In genomic region chr1:211928222-211928856, GRCh38 we compare ENCODE assay signal across 10 cellular contexts.
DNase-seq lines count a peak whose midpoint lies in the region; ATAC-seq and TF ChIP-seq lines count a peak whose summit lies in the region.
"Had no signal": no experiment of that assay in that cellular context is flagged by ENCODE, and none has a peak within 500 bp of the region (broad histone marks: within the 10 kb centered on the region; RNA-seq: fewer than 3 reads in every experiment).

No MANE protein-coding gene starts in this region.

- peaks cover 11% of the 10 kb centered on the region for H3K27me3 Mint-ChIP-seq in brain

- H3K79me1 ChIP-seq in mesenchymal stem cell (replicated peaks; ENCODE audit: low read length, poor library complexity, severe bottlenecking) = no peaks in the 10 kb centered on the region

- no peak for TF ChIP-seq CTCF in brain (conservative IDR thresholded peaks at IDR 0.05)

- in situ Hi-C loops in G401 (cut with HindIII; ENCODE audit: low sequenced_read_pairs) = no loop called here

- H3K4me3 Mint-ChIP-seq in brain = no peak overlapping the region
- H3K4me3 Mint-ChIP-seq: T-helper 1 cell treated with Interleukin-12 subunit alpha and Interleukin-12 subunit beta and Interleukin-4 antibody, amounts not matched to agents 30 μg/mL and 1 μg/mL, for 36 hours had no signal

- H3K9ac ChIP-seq in mesenchymal stem cell (ENCODE audit: low read length) = no peak overlapping the region

- peaks cover 0 to 7% of the 10 kb centered on the region in 2 experiments for H3K27me3 ChIP-seq in mesenchymal stem cell (ENCODE audit: control insufficient read depth in 1 of 2, insufficient read depth in 1 of 2, low read length in 2 of 2)

- no peaks in the 10 kb centered on the region for H3K36me3 Mint-ChIP-seq in brain

- no peak overlapping the region for H2BK12ac ChIP-seq in mesenchymal stem cell (ENCODE audit: low read length in 2 of 2)

- WGBS in mesenchymal stem cell = 86% methylated on average over 2 of the region's 2 CpGs

- no peaks in the 10 kb centered on the region for H3K36me3 ChIP-seq in mesenchymal stem cell (ENCODE audit: control insufficient read depth in 1 of 2, insufficient read depth in 2 of 2, low read depth in 1 of 2, low read length in 2 of 2)

- H3K9me3 Mint-ChIP-seq in brain = peaks cover 0 to 3% (median 0%) of the 10 kb centered on the region in 5 experiments
- H3K9me3 Mint-ChIP-seq: T-helper 1 cell treated with Interleukin-12 subunit alpha and Interleukin-12 subunit beta and Interleukin-4 antibody, amounts not matched to agents 30 μg/mL and 1 μg/mL, for 36 hours had no signal

- peaks cover 28% of the 10 kb centered on the region for H3K4me1 Mint-ChIP-seq in brain

- DNase-seq in G401 (ENCODE audit: low spot score) (peak; percentile 10), NCI-H1930 (lab: John Stamatoyannopoulos, UW) (peak; percentile 21 to 55), mesenchymal stem cell (peak; percentile 20), AG08396 (ENCODE audit: low spot score) (no peak), NCI-H2227 treated with DMSO at 0.1 percent for 48 hours (lab: John Stamatoyannopoulos, UW) (no peak)
- no peak for DNase-seq in activated CD8-positive, alpha-beta memory T cell treated with anti-CD3 and anti-CD28 coated beads, Interleukin-2, amount 50 U/mL, for 4 hours
- DNase-seq: midbrain had no signal

- no peak overlapping the region for H3K14ac ChIP-seq in mesenchymal stem cell (ENCODE audit: low read length in 2 of 2)

- no peak overlapping the region for H3K4me3 ChIP-seq in mesenchymal stem cell (ENCODE audit: insufficient read depth in 1 of 2, low read depth in 1 of 2, low read length in 2 of 2)

- H2BK15ac ChIP-seq in mesenchymal stem cell (ENCODE audit: low read depth, poor library complexity, severe bottlenecking) = no peak overlapping the region

- peaks cover 3% of the 10 kb centered on the region for H3K4me1 ChIP-seq in mesenchymal stem cell (ENCODE audit: control insufficient read depth, insufficient read depth, low read depth, low read length)

- H3K4me2 ChIP-seq in mesenchymal stem cell (ENCODE audit: low read length, poor library complexity, severe bottlenecking) = no peak overlapping the region

- no peak overlapping the region for H2BK120ac ChIP-seq in mesenchymal stem cell (ENCODE audit: low read depth, low read length)

- no peaks in the 10 kb centered on the region for H3K9me3 ChIP-seq in mesenchymal stem cell (ENCODE audit: control insufficient read depth, low read length)

- no peak overlapping the region for H2BK5ac ChIP-seq in mesenchymal stem cell (ENCODE audit: low read depth, low read length, poor library complexity, severe bottlenecking)

- H2AK5ac ChIP-seq in mesenchymal stem cell (ENCODE audit: low read length, severe bottlenecking) = no peak overlapping the region

- H3K27ac Mint-ChIP-seq in brain = peak overlapping the region in 3 of 5 experiments; percentile 28 to 83 (median 75)
- H3K27ac Mint-ChIP-seq: T-helper 1 cell treated with Interleukin-12 subunit alpha and Interleukin-12 subunit beta and Interleukin-4 antibody, amounts not matched to agents 30 μg/mL and 1 μg/mL, for 36 hours had no signal

- peak overlapping the region; percentile 82 for H2AFZ ChIP-seq in mesenchymal stem cell (ENCODE audit: low read depth, low read length)

- no peak overlapping the region for H3K4ac ChIP-seq in mesenchymal stem cell (ENCODE audit: low read depth in 1 of 2, low read length in 2 of 2)

- ATAC-seq in GM19023 (IDR thresholded peaks at IDR 0.05; ENCODE audit: unreplicated experiment) = no peak

- H3K27ac ChIP-seq in mesenchymal stem cell (ENCODE audit: low read length, poor library complexity, severe bottlenecking) = no peak overlapping the region

- H3K23ac ChIP-seq in mesenchymal stem cell (ENCODE audit: low read length in 2 of 2) = no peak overlapping the region

- no peak overlapping the region for H4K91ac ChIP-seq in mesenchymal stem cell (ENCODE audit: low read length)

- no peak overlapping the region for H3K18ac ChIP-seq in mesenchymal stem cell (ENCODE audit: low read depth in 1 of 2, low read length in 2 of 2)

- H4K8ac ChIP-seq in mesenchymal stem cell (ENCODE audit: low read length) = no peak overlapping the region

Comparison
In these comparisons a context has a peak if more than half of its experiments do, and no peak if none do; other contexts are left out.
1. DNase-seq: peak in G401 (single experiment), NCI-H1930 (2 of 2) and mesenchymal stem cell (single experiment); none in AG08396 (single experiment), NCI-H2227 treated with DMSO at 0.1 percent for 48 hours (single experiment) and activated CD8-positive, alpha-beta memory T cell treated with anti-CD3 and anti-CD28 coated beads, Interleukin-2, amount 50 U/mL, for 4 hours (single experiment).